Comparison of ENCODE assay signal across 8 cellular contexts in genomic region chr6:147507162-147508072, GRCh38. TPM values are rescaled to one million over a fixed set of nuclear protein-coding genes. Genes with fewer than 3 reads are reported as not detected.
DNase-seq lines count a peak whose midpoint lies in the region; ATAC-seq and TF ChIP-seq lines count a peak whose summit lies in the region.

No MANE protein-coding gene starts in this region.

- no peak for ATAC-seq in activated T-helper 17 cell treated with anti-CD3 and anti-CD28 coated beads, Interleukin-2, amount 50 U/mL, for 72 hours (replicated peaks)
- ATAC-seq in sciatic nerve (peak; percentile 56), HG02571 (IDR thresholded peaks at IDR 0.05; ENCODE audit: unreplicated experiment) (no peak)
- ATAC-seq in activated CD4-positive, CD25-positive, alpha-beta regulatory T cell treated with anti-CD3 and anti-CD28 coated beads, Interleukin-2, amount 50 U/mL, for 24 hours: no peak

- H3K4me1 Mint-ChIP-seq in activated T-helper 17 cell treated with anti-CD3 and anti-CD28 coated beads, Interleukin-2, amount 50 U/mL, for 72 hours: no peaks in the 10 kb centered on the region

- peaks cover 45% of the 10 kb centered on the region for H3K27me3 Mint-ChIP-seq in activated T-helper 17 cell treated with anti-CD3 and anti-CD28 coated beads, Interleukin-2, amount 50 U/mL, for 72 hours

- H3K27ac ChIP-seq in left ventricle myocardium inferior (replicated peaks): peak overlapping the region; percentile 36

- no peaks in the 10 kb centered on the region for H3K36me3 Mint-ChIP-seq in activated T-helper 17 cell treated with anti-CD3 and anti-CD28 coated beads, Interleukin-2, amount 50 U/mL, for 72 hours (ENCODE audit: low read depth)

- peaks cover 32% of the 10 kb centered on the region for H3K4me1 ChIP-seq in left ventricle myocardium inferior

- DNase-seq in GM03348 (ENCODE audit: low spot score): peak; percentile 31
- peak; percentile 42 for DNase-seq in HuH-7 (ENCODE audit: low spot score)
- peak; percentile 15 for DNase-seq in left ventricle myocardium inferior
- DNase-seq in sciatic nerve (ENCODE audit: low spot score): peak; percentile 58
- DNase-seq in central memory CD4-positive, alpha-beta T cell: no peak

- H3K4me3 Mint-ChIP-seq in activated T-helper 17 cell treated with anti-CD3 and anti-CD28 coated beads, Interleukin-2, amount 50 U/mL, for 72 hours: peak overlapping the region; percentile 49

- no peak for TF ChIP-seq CTCF in left ventricle myocardium inferior (IDR thresholded peaks at IDR 0.05; ENCODE audit: borderline replicate concordance)

- no peaks in the 10 kb centered on the region for H3K36me3 ChIP-seq in left ventricle myocardium inferior

- no peak overlapping the region for H3K27ac Mint-ChIP-seq in activated T-helper 17 cell treated with anti-CD3 and anti-CD28 coated beads, Interleukin-2, amount 50 U/mL, for 72 hours

- H3K9me3 ChIP-seq in left ventricle myocardium inferior (replicated peaks): no peaks in the 10 kb centered on the region

- peaks cover 67% of the 10 kb centered on the region for H3K27me3 ChIP-seq in left ventricle myocardium inferior (ENCODE audit: low read depth)

- H3K9me3 Mint-ChIP-seq in activated T-helper 17 cell treated with anti-CD3 and anti-CD28 coated beads, Interleukin-2, amount 50 U/mL, for 72 hours: no peaks in the 10 kb centered on the region

- intact Hi-C loops in left ventricle myocardium inferior (cut with micrococcal nuclease) (loop anchor here (5.0 to 10.0 kb wide), 2 partner anchors 147 to 660 kb away; no protein-coding TSS in a partner anchor), sciatic nerve (cut with DNase I) (loop anchor here (5.0 kb wide), 1 partner anchor 660 kb away; no protein-coding TSS in a partner anchor)

- peak overlapping the region; percentile 81 for H3K4me3 ChIP-seq in left ventricle myocardium inferior

RNA-seq across cellular contexts. Expression of gene SAMD5, which starts 1.1 kb away (rescaled TPM):
- not detected for total RNA-seq in activated T-helper 17 cell treated with anti-CD3 and anti-CD28 coated beads, Interleukin-2, amount 50 U/mL, for 72 hours
- total RNA-seq in left ventricle myocardium inferior: 0.33 TPM
- total RNA-seq in sciatic nerve: 4.5 TPM
